22 cellular contexts compared by ENCODE assay signal in the genomic region with DNA sequence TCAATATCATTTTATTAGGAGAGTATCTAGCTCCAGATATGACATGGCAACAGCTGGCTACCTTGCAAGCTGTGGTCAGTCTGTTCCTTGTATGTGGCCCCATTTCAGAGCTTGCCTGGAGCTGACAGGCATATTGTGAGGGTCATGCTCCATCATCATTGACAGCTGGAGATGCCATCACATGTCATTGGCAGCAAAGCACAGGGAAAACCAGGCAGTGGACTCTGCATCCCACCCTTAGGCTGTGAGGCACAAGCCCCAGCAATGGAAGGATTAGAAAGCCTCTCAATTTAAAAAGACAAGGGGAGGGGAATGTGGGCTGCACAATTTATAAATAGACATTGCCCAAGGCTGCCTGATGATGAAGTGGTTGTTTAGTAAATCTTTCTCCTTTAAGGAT. TPM values are rescaled to one million over a fixed set of nuclear protein-coding genes. Genes with fewer than 3 reads are reported as not detected.
A peak's percentile ranks its signal among the peaks of the same experiment; 100 is the strongest.
DNase-seq lines count a peak whose midpoint lies in the region; ATAC-seq and FAIRE-seq lines count a peak whose summit lies in the region.
"Had no signal": no experiment of that assay in that cellular context is flagged by ENCODE, and none has a peak within 500 bp of the region (broad histone marks: within the 10 kb centered on the region; RNA-seq: fewer than 3 reads in every experiment).

No MANE protein-coding gene starts in this region.

- intact Hi-C loops in right cardiac atrium (cut with DNase I) (no loop called here), cardiac septum (cut with DNase I) (no loop called here)

- H3K79me2 ChIP-seq in trophoblast cell (ENCODE audit: control insufficient read depth, insufficient read depth, low read length, poor library complexity) = no peaks in the 10 kb centered on the region

- no peaks in the 10 kb centered on the region for H3K79me1 ChIP-seq in trophoblast cell (ENCODE audit: low read length)

- H3K23ac ChIP-seq in trophoblast cell (ENCODE audit: low read length) = peak overlapping the region; percentile 95

- H3K27me3 ChIP-seq in right cardiac atrium (ENCODE audit: control insufficient read depth, insufficient read depth) (no peaks in the 10 kb centered on the region), trophoblast cell (ENCODE audit: insufficient read depth, low read length) (no peaks in the 10 kb centered on the region)

- no peak overlapping the region for H3K18ac ChIP-seq in trophoblast cell (ENCODE audit: low read length)

- H2BK12ac ChIP-seq in trophoblast cell (ENCODE audit: low read length) = no peak overlapping the region

- H3K9me3 ChIP-seq in right cardiac atrium (ENCODE audit: control insufficient read depth, low read length) (no peaks in the 10 kb centered on the region), trophoblast cell (ENCODE audit: insufficient read depth, low read depth, low read length) (no peaks in the 10 kb centered on the region)

- H3K9ac ChIP-seq in trophoblast cell (ENCODE audit: low read length) = peak overlapping the region; percentile 63

- no peak overlapping the region for H4K12ac ChIP-seq in trophoblast cell (ENCODE audit: low read depth, low read length)

- no peak for DNase-seq in right cardiac atrium
- DNase-seq in cardiac septum (ENCODE audit: low spot score) = no peak
- peak; percentile 38 for DNase-seq in epidermal melanocyte (ENCODE audit: insufficient read length, low spot score)
- no peak for DNase-seq in trophoblast cell
- DNase-seq in urothelium cell line (ENCODE audit: low spot score) = no peak
- no peak for DNase-seq in hippocampal formation (lab: John Stamatoyannopoulos, UW)
- DNase-seq in hypothalamus (lab: John Stamatoyannopoulos, UW) = no peak
- DNase-seq: AML-193; C1 segment of cervical spinal cord; Calu3; CD8-positive, alpha-beta T cell; GF-D8; H7; KBM-7; MM.1S; NCI-H1092; NCI-H1436 treated with DMSO at 0.1 percent for 48 hours; NCI-H1930; NCI-H69 had no signal

- FAIRE-seq in urothelium cell line (lab: Jason Lieb, UNC) = peak; percentile 20
- FAIRE-seq: HepG2 had no signal

- no peak overlapping the region for H2BK5ac ChIP-seq in trophoblast cell (ENCODE audit: low read depth, low read length, poor library complexity)

- H4K91ac ChIP-seq in trophoblast cell (ENCODE audit: low read depth, low read length) = no peak overlapping the region

- H3K4me3 ChIP-seq in right cardiac atrium (ENCODE audit: low read length) (no peak overlapping the region), trophoblast cell (ENCODE audit: low read depth, low read length) (no peak overlapping the region)

- no peaks in the 10 kb centered on the region for H3K36me3 ChIP-seq in trophoblast cell (ENCODE audit: control insufficient read depth in 1 of 2, insufficient read depth in 2 of 2, low read length in 2 of 2)

- H2BK120ac ChIP-seq in trophoblast cell (ENCODE audit: insufficient read depth, low read length, poor library complexity) = no peak overlapping the region

- H3K27ac ChIP-seq in right cardiac atrium (ENCODE audit: low read length) = peak overlapping the region; percentile 25
- H3K27ac ChIP-seq in trophoblast cell (ENCODE audit: low read depth, low read length) = no peak overlapping the region
- H3K27ac ChIP-seq: HL-60 had no signal

- no peak overlapping the region for H4K8ac ChIP-seq in trophoblast cell (ENCODE audit: low read depth, low read length)

- H3K4ac ChIP-seq in trophoblast cell (ENCODE audit: low read depth, low read length) = no peak overlapping the region

- ATAC-seq in right cardiac atrium (no peak), GM18861 (IDR thresholded peaks at IDR 0.05; ENCODE audit: unreplicated experiment) (no peak)
- ATAC-seq: CD8-positive, alpha-beta T cell; HepG2 had no signal

- no peak overlapping the region for H2AFZ ChIP-seq in trophoblast cell (ENCODE audit: insufficient read depth, low read length, poor library complexity)

- no peak overlapping the region for H2AK5ac ChIP-seq in trophoblast cell (ENCODE audit: low read length)

- H3K14ac ChIP-seq in trophoblast cell (ENCODE audit: low read length) = no peak overlapping the region

- peaks cover 6% of the 10 kb centered on the region for H3K4me1 ChIP-seq in right cardiac atrium (ENCODE audit: control insufficient read depth, insufficient read depth, low read length)
- peaks cover 2% of the 10 kb centered on the region in 2 experiments for H3K4me1 ChIP-seq in trophoblast cell (ENCODE audit: control insufficient read depth in 1 of 2, insufficient read depth in 2 of 2, low read length in 2 of 2)

- H3K4me2 ChIP-seq in trophoblast cell (ENCODE audit: low read length) = no peak overlapping the region

RNA-seq across cellular contexts. Expression of a gene that starts 27.8 kb away (rescaled TPM):
- total RNA-seq in right cardiac atrium (1 to 10 TPM; 4.1 to 6.9 (median 4.5) TPM), cardiac septum (4.6 TPM)
- 4.1 TPM for polyA plus RNA-seq in right cardiac atrium
- polyA plus RNA-seq in trophoblast cell (2013) = 1.4 and 1.7 TPM in 2 replicates

RNA-seq across cellular contexts. Expression of a gene that starts 28.3 kb away (rescaled TPM):
- total RNA-seq in right cardiac atrium (10 to 100 TPM; 44.1 to 56.4 (median 51.0) TPM), cardiac septum (54.0 TPM)
- polyA plus RNA-seq in right cardiac atrium = 28.4 TPM
- 21.0 and 21.3 TPM in 2 replicates for polyA plus RNA-seq in trophoblast cell (2013)
